Comparison of ENCODE assay signal across 1 cellular context in genomic region chr19:41936416-41936850, GRCh38.
TF ChIP-seq lines count a peak whose summit lies in the region.

No MANE protein-coding gene starts in this region.

TF ChIP-seq in HepG2, 621 proteins besides CTCF, POLR2A, EP300 and RAD21:
- TF ChIP-seq ZNF382 (CRISPR knock-in tag; IDR thresholded peaks at IDR 0.05; ENCODE audit: borderline replicate concordance) (no peak), ZNF792 (CRISPR knock-in tag; IDR thresholded peaks at IDR 0.05) (no peak), DR1 (CRISPR knock-in tag; IDR thresholded peaks at IDR 0.05) (no peak), ZNF414 (CRISPR knock-in tag; IDR thresholded peaks at IDR 0.05) (no peak), FOXK2 (IDR thresholded peaks at IDR 0.05) (no peak), ZNF432 (CRISPR knock-in tag; IDR thresholded peaks at IDR 0.05; ENCODE audit: borderline replicate concordance) (no peak), KLF13 (CRISPR knock-in tag; IDR thresholded peaks at IDR 0.05) (no peak), ZNF274 (CRISPR knock-in tag; IDR thresholded peaks at IDR 0.05) (no peak), RORA (CRISPR knock-in tag; IDR thresholded peaks at IDR 0.05) (no peak), ZNF574 (CRISPR knock-in tag; IDR thresholded peaks at IDR 0.05) (no peak), ZNF329 (CRISPR knock-in tag; IDR thresholded peaks at IDR 0.05; ENCODE audit: low read depth) (no peak), ZNF30 (CRISPR knock-in tag; IDR thresholded peaks at IDR 0.05) (no peak)
- TF ChIP-seq, protein P1, sequence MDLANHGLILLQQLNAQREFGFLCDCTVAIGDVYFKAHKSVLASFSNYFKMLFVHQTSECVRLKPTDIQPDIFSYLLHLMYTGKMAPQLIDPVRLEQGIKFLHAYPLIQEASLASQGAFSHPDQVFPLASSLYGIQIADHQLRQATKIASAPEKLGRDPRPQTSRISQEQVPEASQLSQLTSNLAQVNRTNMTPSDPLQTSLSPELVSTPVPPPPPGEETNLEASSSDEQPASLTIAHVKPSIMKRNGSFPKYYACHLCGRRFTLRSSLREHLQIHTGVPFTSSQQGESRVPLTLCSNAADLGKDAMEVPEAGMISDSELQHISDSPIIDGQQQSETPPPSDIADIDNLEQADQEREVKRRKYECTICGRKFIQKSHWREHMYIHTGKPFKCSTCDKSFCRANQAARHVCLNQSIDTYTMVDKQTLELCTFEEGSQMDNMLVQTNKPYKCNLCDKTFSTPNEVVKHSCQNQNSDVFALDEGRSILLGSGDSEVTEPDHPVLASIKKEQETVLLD (CRISPR knock-in tag; IDR thresholded peaks at IDR 0.05; ENCODE audit: low read depth), result no peak
TF ChIP-seq in HepG2: peak in this region for 0.
